In the genomic region with DNA sequence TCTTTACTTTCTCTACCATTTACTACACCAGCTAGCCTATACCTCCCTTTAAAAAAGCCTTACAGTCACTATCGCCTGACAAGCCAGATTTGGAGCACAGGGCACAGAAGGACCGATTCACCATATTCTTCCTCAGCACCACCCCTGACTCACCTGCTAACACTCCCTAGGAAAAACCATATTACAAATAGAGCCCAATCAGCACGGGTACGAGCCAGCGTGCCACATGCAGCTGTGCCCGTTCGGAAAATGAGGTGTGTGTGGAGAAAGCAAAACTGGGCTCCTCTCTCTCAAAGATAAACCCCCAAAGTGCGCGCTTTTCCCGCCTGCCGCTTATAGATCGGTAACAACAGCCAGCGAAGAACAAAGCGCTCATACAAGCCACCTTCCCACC, we compare ENCODE assay signal across 8 cellular contexts. TPM values are rescaled to one million over a fixed set of nuclear protein-coding genes. Genes with fewer than 3 reads are reported as not detected.
DNase-seq lines count a peak whose midpoint lies in the region; ATAC-seq and TF ChIP-seq lines count a peak whose summit lies in the region.

No MANE protein-coding gene starts in this region.

- H3T11ph ChIP-seq in H9 (ENCODE audit: low read length), result no peak overlapping the region

- H3K79me1 ChIP-seq in H9 (ENCODE audit: insufficient read depth, low read depth, low read length, poor library complexity, severe bottlenecking), result no peaks in the 10 kb centered on the region

- H2AFZ ChIP-seq in H9 (ENCODE audit: low read length), result no peak overlapping the region

- peak overlapping the region; percentile 46 to 72 (median 70) for H3K27ac Mint-ChIP-seq in H9
- peak overlapping the region; percentile 99 for H3K27ac Mint-ChIP-seq in endodermal cell
- peak overlapping the region; percentile 99 for H3K27ac Mint-ChIP-seq in neural crest cell (ENCODE audit: unreplicated experiment)

- no CpG with 5 or more reads among the region's 14 CpGs for WGBS in H9 (ENCODE audit: extremely low coverage, insufficient read length, low lambda C conversion rate)
- 0% methylated on average over 8 to 14 of the region's 14 CpGs for WGBS in endodermal cell (ENCODE audit: insufficient coverage in 1 of 2, insufficient read length in 1 of 2), 2 experiments

- peaks cover 42% of the 10 kb centered on the region for H3K36me3 ChIP-seq in Panc1 (ENCODE audit: control insufficient read depth, insufficient read depth, low read length)
- H3K36me3 ChIP-seq in endodermal cell (ENCODE audit: control insufficient read depth, insufficient read depth, low read length), result peaks cover 48% of the 10 kb centered on the region

- H3K4me1 Mint-ChIP-seq in H9 (peaks cover 39 to 51% of the 10 kb centered on the region in 2 experiments), endodermal cell (peaks cover 27% of the 10 kb centered on the region), neural crest cell (peaks cover 60% of the 10 kb centered on the region)

- intact Hi-C loops in Panc1 (cut with micrococcal nuclease; ENCODE audit: unreplicated experiment), result no loop called here

- H3K56ac ChIP-seq in H9 (ENCODE audit: insufficient read length, low read depth, low read length), result peak overlapping the region; percentile 76

- H3K4me3 ChIP-seq in Panc1 (ENCODE audit: low read depth in 2 of 2, low read length in 2 of 2) (peak overlapping the region; percentile 79 to 91), endodermal cell (ENCODE audit: low read length) (peak overlapping the region; percentile 99)

- peaks cover 8% of the 10 kb centered on the region for H3K23me2 ChIP-seq in H9 (ENCODE audit: insufficient read length, low read depth, low read length, poor library complexity, severe bottlenecking)

- no peak overlapping the region for H2BK120ac ChIP-seq in H9 (ENCODE audit: low read depth, low read length, poor library complexity, severe bottlenecking)

- BruUV-seq in Panc1 (replicated peaks; lab: Mats Ljungman, UMichigan), result no TSS peak

- no peak overlapping the region for H4K8ac ChIP-seq in H9 (replicated peaks; ENCODE audit: insufficient read length, low read depth, low read length)

- H3K27me3 ChIP-seq in H9 (ENCODE audit: insufficient read depth, low read length) (no peaks in the 10 kb centered on the region), Panc1 (ENCODE audit: control insufficient read depth, insufficient read depth, low read length) (no peaks in the 10 kb centered on the region), endodermal cell (ENCODE audit: control insufficient read depth, insufficient read depth, low read length, poor library complexity, severe bottlenecking) (no peaks in the 10 kb centered on the region)

- DNase-seq in H9, result no peak
- no peak for DNase-seq in Panc1 (ENCODE audit: low read depth, low spot score)
- peak; percentile 51 for DNase-seq in endodermal cell
- DNase-seq in neural crest cell (ENCODE audit: low read depth, low spot score), result no peak
- DNase-seq in NCI-H1105 treated with DMSO at 0.1 percent for 48 hours (lab: John Stamatoyannopoulos, UW), result no peak
- DNase-seq in NCI-H2196 treated with DMSO at 0.1 percent for 48 hours (lab: John Stamatoyannopoulos, UW; ENCODE audit: unreplicated experiment), result no peak

- H4K5ac ChIP-seq in H9 (ENCODE audit: insufficient read length, low read depth, low read length), result peak overlapping the region; percentile 75

- H2AK5ac ChIP-seq in H9 (ENCODE audit: insufficient read length, low read length), result no peak overlapping the region

- no peak overlapping the region for H2BK20ac ChIP-seq in H9 (ENCODE audit: low read depth, low read length, poor library complexity, severe bottlenecking)

- no peak overlapping the region for H2BK5ac ChIP-seq in H9 (ENCODE audit: insufficient read length, low read length)

- no peak overlapping the region; the same call in 1 of the 2 replicates for H2BK15ac ChIP-seq in H9 (ENCODE audit: low read depth, low read length)

- H3K4me3 Mint-ChIP-seq in H9 (peak overlapping the region; percentile 86 to 95), endodermal cell (peak overlapping the region; percentile 97), neural crest cell (peak overlapping the region; percentile 94)

- no peak overlapping the region for H3K4ac ChIP-seq in H9 (ENCODE audit: low read depth, low read length)

- H3K9ac ChIP-seq in H9 (ENCODE audit: extremely low read depth, insufficient read length, low read length) (peak overlapping the region; percentile 97), endodermal cell (ENCODE audit: extremely low read depth, low read length, poor library complexity, severe bottlenecking) (peak overlapping the region; percentile 99)

- H3K4me1 ChIP-seq in H9 (ENCODE audit: insufficient read depth, low read length), result peaks cover 2% of the 10 kb centered on the region; the same call in 1 of the 2 replicates
- peaks cover 21% of the 10 kb centered on the region; the same call in 1 of the 2 replicates for H3K4me1 ChIP-seq in Panc1 (ENCODE audit: control insufficient read depth, insufficient read depth, low read length)
- H3K4me1 ChIP-seq in endodermal cell (ENCODE audit: control insufficient read depth, insufficient read depth, low read length), result no peaks in the 10 kb centered on the region

- POLR2A ChIA-PET in Panc1 (lab: Charles Lee), result no interaction called here

- no peak overlapping the region for H2BK12ac ChIP-seq in H9 (ENCODE audit: insufficient read length, low read depth, low read length)

- H3K79me2 ChIP-seq in H9 (ENCODE audit: insufficient read depth, low read length), result peaks cover 53% of the 10 kb centered on the region

- in situ Hi-C loops in Panc1 (cut with HindIII; ENCODE audit: low pct_unique_long_range_greater_than_20kb, low sequenced_read_pairs), result no loop called here

- no peak for ATAC-seq in Panc1
- no peak for ATAC-seq in GM19023 (IDR thresholded peaks at IDR 0.05; ENCODE audit: unreplicated experiment)
- ATAC-seq in GM21447 (IDR thresholded peaks at IDR 0.05; ENCODE audit: unreplicated experiment), result no peak

- H3K9me3 Mint-ChIP-seq in H9 (peaks cover 0 to 5% of the 10 kb centered on the region in 2 experiments; a peak in 3 of 5 replicates), endodermal cell (peaks cover 6% of the 10 kb centered on the region), neural crest cell (no peaks in the 10 kb centered on the region)

- H3K27me3 Mint-ChIP-seq in H9 (ENCODE audit: low read depth) (no peaks in the 10 kb centered on the region; the same call in none of the 2 replicates), endodermal cell (ENCODE audit: insufficient read depth) (no peaks in the 10 kb centered on the region), neural crest cell (ENCODE audit: low read depth) (no peaks in the 10 kb centered on the region)

- H3K14ac ChIP-seq in H9 (ENCODE audit: insufficient read depth, low read length), result peak overlapping the region; percentile 98; the same call in 1 of the 2 replicates

- H3K36me3 Mint-ChIP-seq in H9 (ENCODE audit: insufficient read depth in 1 of 3, low read depth in 3 of 3), result peaks cover 51 to 59% (median 52%) of the 10 kb centered on the region in 3 experiments
- H3K36me3 Mint-ChIP-seq in endodermal cell (ENCODE audit: low read depth), result peaks cover 50% of the 10 kb centered on the region
- H3K36me3 Mint-ChIP-seq in neural crest cell (ENCODE audit: low read depth), result peaks cover 41% of the 10 kb centered on the region

- peak overlapping the region; percentile 100 for H3K4me2 ChIP-seq in H9 (ENCODE audit: insufficient read depth, insufficient read length, low read length)

- no peak overlapping the region for H4K91ac ChIP-seq in H9 (ENCODE audit: insufficient read length, low read depth, low read length)

- no peaks in the 10 kb centered on the region for H4K20me1 ChIP-seq in H9 (ENCODE audit: control insufficient read depth, insufficient read depth, insufficient read length)

- H3K18ac ChIP-seq in H9 (ENCODE audit: insufficient read length, low read depth, low read length), result no peak overlapping the region

- TF ChIP-seq CTCF in H9 (conservative IDR thresholded peaks at IDR 0.05) (no peak), Panc1 (IDR thresholded peaks at IDR 0.05) (no peak), endodermal cell (conservative IDR thresholded peaks at IDR 0.05) (no peak), neural crest cell (conservative IDR thresholded peaks at IDR 0.05) (no peak)

- H3K23ac ChIP-seq in H9 (ENCODE audit: insufficient read length, low read depth, low read length), result no peak overlapping the region

- H3K9me3 ChIP-seq in H9 (ENCODE audit: control insufficient read depth, low read depth, low read length) (no peaks in the 10 kb centered on the region), Panc1 (ENCODE audit: control insufficient read depth, insufficient read depth, low read depth, low read length) (no peaks in the 10 kb centered on the region), endodermal cell (ENCODE audit: control insufficient read depth, low read length) (peaks cover 13% of the 10 kb centered on the region)

- CTCF ChIA-PET in Panc1 (lab: Charles Lee), result no interaction called here

- H3K27ac ChIP-seq in H9 (ENCODE audit: insufficient read length, low read depth, low read length) (no peak overlapping the region), Panc1 (ENCODE audit: low read length) (peak overlapping the region; percentile 95), endodermal cell (ENCODE audit: low read depth, low read length) (no peak overlapping the region)

RNA-seq across cellular contexts. Expression of gene SYNCRIP, which starts 1.2 kb away (rescaled TPM):
- total RNA-seq in H9 (2021) (189 and 199 TPM in 2 replicates), Panc1 (2021; ENCODE audit: unreplicated experiment) (141 TPM), endodermal cell (100 to 1,000 TPM; 121 to 123 TPM), neural crest cell (144 and 146 TPM in 2 replicates)
- 86.3 TPM for polyA plus RNA-seq in Panc1 (2012; ENCODE audit: insufficient read length)
- polyA plus RNA-seq in endodermal cell (2013, experiment 1 of 2), result 118 TPM
- polyA plus RNA-seq in endodermal cell (2013, experiment 2 of 2), result 104 TPM

RNA-seq across cellular contexts. Expression of gene SNX14, which starts 47.9 kb away (rescaled TPM):
- total RNA-seq in H9 (2021) (33.0 and 35.5 TPM in 2 replicates), Panc1 (2021; ENCODE audit: unreplicated experiment) (119 TPM), endodermal cell (10 to 100 TPM; 61.3 to 69.6 TPM), neural crest cell (54.1 and 56.4 TPM in 2 replicates)
- polyA plus RNA-seq in Panc1 (2012; ENCODE audit: insufficient read length), result 94.1 TPM
- polyA plus RNA-seq in endodermal cell (2013, experiment 1 of 2), result 45.1 TPM
- 50.0 TPM for polyA plus RNA-seq in endodermal cell (2013, experiment 2 of 2)
